In genomic region chr9:127796225-127796813, GRCh38 we compare ENCODE assay signal across 9 cellular contexts. TPM values are rescaled to one million over a fixed set of nuclear protein-coding genes. Genes with fewer than 3 reads are reported as not detected.
A peak's percentile ranks its signal among the peaks of the same experiment; 100 is the strongest.
DNase-seq lines count a peak whose midpoint lies in the region; ATAC-seq lines count a peak whose summit lies in the region.
"Had no signal": no experiment of that assay in that cellular context is flagged by ENCODE, and none has a peak within 500 bp of the region (broad histone marks: within the 10 kb centered on the region; RNA-seq: fewer than 3 reads in every experiment).

No MANE protein-coding gene starts in this region.

- no peak overlapping the region for H3K27ac ChIP-seq in CD4-positive, CD25-positive, alpha-beta regulatory T cell (ENCODE audit: insufficient read depth, low read length, poor library complexity, severe bottlenecking)
- H3K27ac ChIP-seq in KOPT-K1 (ENCODE audit: low read depth, low read length, poor library complexity, severe bottlenecking) = peak overlapping the region; percentile 89
- no peak overlapping the region for H3K27ac ChIP-seq in trophoblast cell (ENCODE audit: low read depth, low read length)

- H3K9ac ChIP-seq in trophoblast cell (ENCODE audit: low read length) = no peak overlapping the region

- no peak overlapping the region for H3K23ac ChIP-seq in trophoblast cell (ENCODE audit: low read length)

- H2AK5ac ChIP-seq in trophoblast cell (ENCODE audit: low read length) = no peak overlapping the region

- H4K8ac ChIP-seq in trophoblast cell (ENCODE audit: low read depth, low read length) = no peak overlapping the region

- no peak overlapping the region for H3K4ac ChIP-seq in trophoblast cell (ENCODE audit: low read depth, low read length)

- peaks cover 14% of the 10 kb centered on the region for H3K4me1 ChIP-seq in CD4-positive, CD25-positive, alpha-beta regulatory T cell (ENCODE audit: control insufficient read depth, insufficient read depth, low read length, poor library complexity, severe bottlenecking)
- no peaks in the 10 kb centered on the region for H3K4me1 ChIP-seq in trophoblast cell (ENCODE audit: control insufficient read depth in 1 of 2, insufficient read depth in 2 of 2, low read length in 2 of 2)

- H3K18ac ChIP-seq in trophoblast cell (ENCODE audit: low read length) = no peak overlapping the region

- H4K91ac ChIP-seq in trophoblast cell (ENCODE audit: low read depth, low read length) = no peak overlapping the region

- no peak overlapping the region for H3K14ac ChIP-seq in trophoblast cell (ENCODE audit: low read length)

- H3K4me3 ChIP-seq in CD4-positive, CD25-positive, alpha-beta regulatory T cell (ENCODE audit: low read depth, low read length) = peak overlapping the region; percentile 37
- H3K4me3 ChIP-seq in trophoblast cell (ENCODE audit: low read depth, low read length) = no peak overlapping the region

- no CpG with 5 or more reads among the region's 8 CpGs for WGBS in trophoblast cell (ENCODE audit: extremely low coverage, insufficient coverage, insufficient read length)

- H3K36me3 Mint-ChIP-seq in CD4-positive, CD25-positive, alpha-beta regulatory T cell = no peaks in the 10 kb centered on the region
- peaks cover 4% of the 10 kb centered on the region for H3K36me3 Mint-ChIP-seq in activated naive CD8-positive, alpha-beta T cell treated with anti-CD3 and anti-CD28 coated beads, Interleukin-2, amount 10 ng/mL, durations not matched to agents 7 days and 5 days

- no peak overlapping the region for H3K4me2 ChIP-seq in trophoblast cell (ENCODE audit: low read length)

- H4K12ac ChIP-seq in trophoblast cell (ENCODE audit: low read depth, low read length) = no peak overlapping the region

- no peak overlapping the region for H2BK12ac ChIP-seq in trophoblast cell (ENCODE audit: low read length)

- H3K36me3 ChIP-seq in CD4-positive, CD25-positive, alpha-beta regulatory T cell (ENCODE audit: control insufficient read depth, insufficient read depth, low read length) = peaks cover 12% of the 10 kb centered on the region
- H3K36me3 ChIP-seq in KOPT-K1 (ENCODE audit: insufficient read depth, low read length) = peaks cover 37% of the 10 kb centered on the region
- peaks cover 15 to 16% of the 10 kb centered on the region in 2 experiments for H3K36me3 ChIP-seq in trophoblast cell (ENCODE audit: control insufficient read depth in 1 of 2, insufficient read depth in 2 of 2, low read length in 2 of 2)

- H3K27me3 Mint-ChIP-seq in CD4-positive, CD25-positive, alpha-beta regulatory T cell = no peaks in the 10 kb centered on the region
- H3K27me3 Mint-ChIP-seq in activated naive CD8-positive, alpha-beta T cell treated with anti-CD3 and anti-CD28 coated beads, Interleukin-2, amount 10 ng/mL, durations not matched to agents 7 days and 5 days = no peaks in the 10 kb centered on the region

- no peaks in the 10 kb centered on the region for H3K27me3 ChIP-seq in CD4-positive, CD25-positive, alpha-beta regulatory T cell (ENCODE audit: control insufficient read depth, insufficient read depth, low read length)
- no peaks in the 10 kb centered on the region for H3K27me3 ChIP-seq in trophoblast cell (ENCODE audit: insufficient read depth, low read length)

- H3K4me1 Mint-ChIP-seq in CD4-positive, CD25-positive, alpha-beta regulatory T cell = peaks cover 7 to 30% (median 17%) of the 10 kb centered on the region in 4 donors
- H3K4me1 Mint-ChIP-seq in activated naive CD8-positive, alpha-beta T cell treated with anti-CD3 and anti-CD28 coated beads, Interleukin-2, amount 10 ng/mL, durations not matched to agents 7 days and 5 days = peaks cover 24% of the 10 kb centered on the region

- peak overlapping the region; percentile 85 to 96 (median 92) for H3K27ac Mint-ChIP-seq in CD4-positive, CD25-positive, alpha-beta regulatory T cell
- peak overlapping the region; percentile 73 for H3K27ac Mint-ChIP-seq in activated naive CD8-positive, alpha-beta T cell treated with anti-CD3 and anti-CD28 coated beads, Interleukin-2, amount 10 ng/mL, durations not matched to agents 7 days and 5 days

- H2BK120ac ChIP-seq in trophoblast cell (ENCODE audit: insufficient read depth, low read length, poor library complexity) = no peak overlapping the region

- no peaks in the 10 kb centered on the region for H3K9me3 ChIP-seq in CD4-positive, CD25-positive, alpha-beta regulatory T cell (ENCODE audit: control insufficient read depth in 2 of 2, low read length in 2 of 2)
- H3K9me3 ChIP-seq in KOPT-K1 (ENCODE audit: insufficient read depth, low read length, poor library complexity, severe bottlenecking) = no peaks in the 10 kb centered on the region
- H3K9me3 ChIP-seq in trophoblast cell (ENCODE audit: insufficient read depth, low read depth, low read length) = no peaks in the 10 kb centered on the region

- peak; percentile 23 to 30 for ATAC-seq in CD4-positive, CD25-positive, alpha-beta regulatory T cell (ENCODE audit: low read depth in 2 of 2)
- peak; percentile 11 for ATAC-seq in activated naive CD8-positive, alpha-beta T cell treated with anti-CD3 and anti-CD28 coated beads, Interleukin-2, amount 10 ng/mL, durations not matched to agents 7 days and 5 days (ENCODE audit: low read depth)
- ATAC-seq in GM21515 (IDR thresholded peaks at IDR 0.05; ENCODE audit: unreplicated experiment) (no peak), HG03095 (IDR thresholded peaks at IDR 0.05; ENCODE audit: unreplicated experiment) (no peak)

- H2BK5ac ChIP-seq in trophoblast cell (ENCODE audit: low read depth, low read length, poor library complexity) = no peak overlapping the region

- no peak overlapping the region for H2AFZ ChIP-seq in trophoblast cell (ENCODE audit: insufficient read depth, low read length, poor library complexity)

- H3K79me2 ChIP-seq in trophoblast cell (ENCODE audit: control insufficient read depth, insufficient read depth, low read length, poor library complexity) = no peaks in the 10 kb centered on the region

- H3K79me1 ChIP-seq in trophoblast cell (ENCODE audit: low read length) = no peaks in the 10 kb centered on the region

- H3K4me3 Mint-ChIP-seq in CD4-positive, CD25-positive, alpha-beta regulatory T cell = peak overlapping the region; percentile 6 to 75 (median 47)
- H3K4me3 Mint-ChIP-seq in activated naive CD8-positive, alpha-beta T cell treated with anti-CD3 and anti-CD28 coated beads, Interleukin-2, amount 10 ng/mL, durations not matched to agents 7 days and 5 days = peak overlapping the region; percentile 69

- no peak for DNase-seq in CD4-positive, CD25-positive, alpha-beta regulatory T cell
- no peak for DNase-seq in activated naive CD8-positive, alpha-beta T cell treated with anti-CD3 and anti-CD28 coated beads, Interleukin-2, amount 10 ng/mL, durations not matched to agents 7 days and 5 days
- DNase-seq in mucosa of gallbladder (ENCODE audit: low spot score) (peak; percentile 56), trophoblast cell (no peak), SKM-1 (lab: John Stamatoyannopoulos, UW; ENCODE audit: unreplicated experiment) (no peak)
- DNase-seq: kidney had no signal

- POLR2A ChIA-PET in activated naive CD8-positive, alpha-beta T cell treated with anti-CD3 and anti-CD28 coated beads, Interleukin-2, amount 10 ng/mL, durations not matched to agents 7 days and 5 days (lab: Charles Lee) = interaction anchor here (0.6 to 1.7 kb wide), 11 partner anchors 10 to 260 kb away, joined by 3 to 14 read pairs (median 4); partner anchors contain the start of genes CDK9 and ENG

- H3K9me3 Mint-ChIP-seq in CD4-positive, CD25-positive, alpha-beta regulatory T cell = no peaks in the 10 kb centered on the region
- H3K9me3 Mint-ChIP-seq in activated naive CD8-positive, alpha-beta T cell treated with anti-CD3 and anti-CD28 coated beads, Interleukin-2, amount 10 ng/mL, durations not matched to agents 7 days and 5 days = no peaks in the 10 kb centered on the region

RNA-seq across cellular contexts. Expression of gene FPGS, which starts 6.4 kb away (rescaled TPM):
- total RNA-seq in CD4-positive, CD25-positive, alpha-beta regulatory T cell = 64.7 TPM
- 10 to 100 TPM; 40.1 to 50.6 (median 45.2) TPM for polyA plus RNA-seq in CD4-positive, CD25-positive, alpha-beta regulatory T cell
- 100 to 1,000 TPM; 108 to 109 TPM for total RNA-seq in activated naive CD8-positive, alpha-beta T cell treated with anti-CD3 and anti-CD28 coated beads, Interleukin-2, amount 10 ng/mL, durations not matched to agents 7 days and 5 days
- 74.7 TPM for total RNA-seq in mucosa of gallbladder
- 21.9 and 22.3 TPM in 2 replicates for polyA plus RNA-seq in trophoblast cell (2013)

RNA-seq across cellular contexts. Expression of gene CDK9, which starts 10.5 kb away (rescaled TPM):
- 89.3 TPM for total RNA-seq in CD4-positive, CD25-positive, alpha-beta regulatory T cell
- 10 to 100 TPM; 43.3 to 67.4 (median 53.3) TPM for polyA plus RNA-seq in CD4-positive, CD25-positive, alpha-beta regulatory T cell
- 100 to 1,000 TPM; 134 to 136 TPM for total RNA-seq in activated naive CD8-positive, alpha-beta T cell treated with anti-CD3 and anti-CD28 coated beads, Interleukin-2, amount 10 ng/mL, durations not matched to agents 7 days and 5 days
- total RNA-seq in mucosa of gallbladder = 92.7 TPM
- polyA plus RNA-seq in trophoblast cell (2013) = 36.0 and 38.6 TPM in 2 replicates

RNA-seq across cellular contexts. Expression of gene SH2D3C, which starts 17.9 kb away (rescaled TPM):
- total RNA-seq in CD4-positive, CD25-positive, alpha-beta regulatory T cell = 39.3 TPM
- 10 to 100 TPM; 17.7 to 30.5 (median 21.1) TPM for polyA plus RNA-seq in CD4-positive, CD25-positive, alpha-beta regulatory T cell
- total RNA-seq in activated naive CD8-positive, alpha-beta T cell treated with anti-CD3 and anti-CD28 coated beads, Interleukin-2, amount 10 ng/mL, durations not matched to agents 7 days and 5 days = 10 to 100 TPM; 64.6 to 67.1 TPM
- total RNA-seq in mucosa of gallbladder = 9.1 TPM
- polyA plus RNA-seq in trophoblast cell (2013) = 0.40 and 0.65 TPM in 2 replicates

RNA-seq across cellular contexts. Expression of gene ENG, which starts 58.1 kb away (rescaled TPM):
- total RNA-seq in CD4-positive, CD25-positive, alpha-beta regulatory T cell = 3.6 TPM
- polyA plus RNA-seq in CD4-positive, CD25-positive, alpha-beta regulatory T cell = 1 to 10 TPM in 3 of 4 donors, under 1 TPM in 1; 0.71 to 2.9 (median 1.9) TPM
- 10 to 100 TPM; 19.7 to 20.1 TPM for total RNA-seq in activated naive CD8-positive, alpha-beta T cell treated with anti-CD3 and anti-CD28 coated beads, Interleukin-2, amount 10 ng/mL, durations not matched to agents 7 days and 5 days
- total RNA-seq in mucosa of gallbladder = 94.3 TPM
- 68.9 and 73.1 TPM in 2 replicates for polyA plus RNA-seq in trophoblast cell (2013)

Comparison
In these comparisons a context has a peak if more than half of its experiments do, and no peak if none do; other contexts are left out.
1. ATAC-seq: peak in CD4-positive, CD25-positive, alpha-beta regulatory T cell (2 of 2) and activated naive CD8-positive, alpha-beta T cell treated with anti-CD3 and anti-CD28 coated beads, Interleukin-2, amount 10 ng/mL, durations not matched to agents 7 days and 5 days (single experiment); none in GM21515 (single experiment) and HG03095 (single experiment).